ENCODE assay signal across 37 cellular contexts in genomic region chrX:143683486-143683885, GRCh38. TPM values are rescaled to one million over a fixed set of nuclear protein-coding genes. Genes with fewer than 3 reads are reported as not detected.
"Had no signal": no experiment of that assay in that cellular context is flagged by ENCODE, and none has a peak within 500 bp of the region (broad histone marks: within the 10 kb centered on the region; RNA-seq: fewer than 3 reads in every experiment).

No MANE protein-coding gene starts in this region.

- H3K4me3 ChIP-seq: colonic mucosa, esophagus muscularis mucosa, gastroesophageal sphincter, heart left ventricle, hepatocyte, left lung, mucosa of descending colon, ovary, right lobe of liver, smooth muscle cell, stomach, thyroid gland, vagina had no signal

- H3K79me2 ChIP-seq: hepatocyte had no signal

- H3K27ac ChIP-seq: colonic mucosa, esophagus muscularis mucosa, foreskin keratinocyte, gastroesophageal sphincter, heart left ventricle, hepatocyte, left lung, ovary, right lobe of liver, stomach, thyroid gland, vagina had no signal

- H3K36me3 ChIP-seq: colonic mucosa, esophagus muscularis mucosa, gastroesophageal sphincter, heart left ventricle, left lung, ovary, right lobe of liver, stomach, thyroid gland, vagina had no signal

- H3K4me2 ChIP-seq: hepatocyte, smooth muscle cell had no signal

- DNase-seq: colonic mucosa; dermis blood vessel endothelial cell; effector memory CD4-positive, alpha-beta T cell; foreskin keratinocyte; heart left ventricle; kidney; left lung; mesenchymal stem cell; mucosa of descending colon; naive thymus-derived CD4-positive, alpha-beta T cell; nucleus accumbens; ovary; posterior cingulate gyrus; right lobe of liver; stimulated activated CD4-positive, alpha-beta T cell treated with anti-CD3 and anti-CD28 coated beads, Interleukin-12 subunit alpha, Interleukin-12 subunit beta, amount 100 ng/mL, for 4 hours; stimulated activated CD4-positive, alpha-beta T cell treated with anti-CD3 and anti-CD28 coated beads, Interleukin-1b, Interleukin-23, amount 100 ng/mL, for 48 hours; stimulated activated CD4-positive, alpha-beta T cell treated with anti-CD3 and anti-CD28 coated beads, Interleukin-4, amount 100 ng/mL, for 24 hours; stimulated activated naive CD4-positive, alpha-beta T cell treated with Interleukin-2 at 50 U/mL for 16 hours; stomach; thyroid gland; trophoblast cell had no signal

- H3K27me3 ChIP-seq: colonic mucosa, esophagus muscularis mucosa, foreskin keratinocyte, gastroesophageal sphincter, heart left ventricle, hepatocyte, left lung, ovary, right lobe of liver, stomach, thyroid gland, vagina had no signal

- ATAC-seq: foreskin keratinocyte; gastroesophageal sphincter; heart left ventricle; left lung; mucosa of descending colon; naive thymus-derived CD4-positive, alpha-beta T cell; right lobe of liver; stimulated activated effector memory CD8-positive, alpha-beta T cell treated with anti-CD3 and anti-CD28 coated beads, Interleukin-12 subunit alpha, Interleukin-12 subunit beta, amount 100 ng/mL, for 72 hours had no signal

- H3K9me3 ChIP-seq: colonic mucosa, esophagus muscularis mucosa, gastroesophageal sphincter, left lung, mucosa of descending colon, ovary, right lobe of liver, stomach, thyroid gland, vagina had no signal

- H3K4me1 ChIP-seq: colonic mucosa, esophagus muscularis mucosa, foreskin keratinocyte, gastroesophageal sphincter, heart left ventricle, left lung, right lobe of liver, stomach, thyroid gland, vagina had no signal

- H2AFZ ChIP-seq: hepatocyte had no signal

RNA-seq across cellular contexts. Expression of gene SPANXN2, which starts 37.1 kb away (rescaled TPM):
- total RNA-seq: colonic mucosa; dermis blood vessel endothelial cell; endothelial cell of umbilical vein; epithelial cell of proximal tubule; esophagus muscularis mucosa; fibroblast of lung; foreskin keratinocyte; gastroesophageal sphincter; heart left ventricle; hepatocyte; kidney; left lung; lower leg skin; lung microvascular endothelial cell; mesothelial cell of epicardium; mucosa of descending colon; naive thymus-derived CD4-positive, alpha-beta T cell; ovary; pulmonary artery endothelial cell; right lobe of liver; smooth muscle cell; stomach; subcutaneous adipose tissue; temporal lobe; thyroid gland; ureter; vagina had no signal

RNA-seq across cellular contexts. Expression of gene SLITRK4, which starts 47.6 kb away (rescaled TPM):
- total RNA-seq: foreskin keratinocyte had no signal
